ENCODE assay signal across 8 cellular contexts in genomic region chr22:30947821-30948454, GRCh38. TPM values are rescaled to one million over a fixed set of nuclear protein-coding genes. Genes with fewer than 3 reads are reported as not detected.
DNase-seq lines count a peak whose midpoint lies in the region; ATAC-seq and TF ChIP-seq lines count a peak whose summit lies in the region.

No MANE protein-coding gene starts in this region.

- CTCF ChIA-PET in Caco-2 (lab: Charles Lee), result no interaction called here

- H3K9me3 ChIP-seq in Caco-2, result no peaks in the 10 kb centered on the region
- no peaks in the 10 kb centered on the region for H3K9me3 ChIP-seq in right atrium auricular region
- no peaks in the 10 kb centered on the region for H3K9me3 ChIP-seq in spleen
- no peaks in the 10 kb centered on the region for H3K9me3 ChIP-seq in MG63

- H3K4me3 ChIP-seq in Caco-2 (ENCODE audit: low read depth, low read length), result no peak overlapping the region
- no peak overlapping the region for H3K4me3 ChIP-seq in right atrium auricular region
- no peak overlapping the region for H3K4me3 ChIP-seq in spleen
- H3K4me3 ChIP-seq in MG63, result no peak overlapping the region

- no peaks in the 10 kb centered on the region for H3K4me1 Mint-ChIP-seq in Caco-2 (ENCODE audit: low read depth, unreplicated experiment)
- no peaks in the 10 kb centered on the region for H3K4me1 Mint-ChIP-seq in endothelial cell (ENCODE audit: unreplicated experiment)

- H3K4me1 ChIP-seq in Caco-2 (no peaks in the 10 kb centered on the region), right atrium auricular region (peaks cover 0 to 37% of the 10 kb centered on the region in 2 donors), spleen (peaks cover 0 to 28% (median 7%) of the 10 kb centered on the region in 6 donors)

- intact Hi-C loops in Caco-2 (cut with micrococcal nuclease; ENCODE audit: unreplicated experiment) (loop anchor here (1.0 kb wide), 1 partner anchor 201 kb away; no protein-coding TSS in a partner anchor), spleen (cut with DNase I; ENCODE audit: low total_unique reads) (loop anchor here (5.0 kb wide), 1 partner anchor 139 kb away; no protein-coding TSS in a partner anchor)

- peaks cover 11% of the 10 kb centered on the region for H3K36me3 ChIP-seq in Caco-2 (ENCODE audit: control insufficient read depth, insufficient read depth, low read length)
- peaks cover 59% of the 10 kb centered on the region for H3K36me3 ChIP-seq in right atrium auricular region
- peaks cover 8 to 100% (median 68%) of the 10 kb centered on the region in 6 donors for H3K36me3 ChIP-seq in spleen
- H3K36me3 ChIP-seq in MG63, result peaks cover 88% of the 10 kb centered on the region

- ATAC-seq in GM21390 (IDR thresholded peaks at IDR 0.05; ENCODE audit: unreplicated experiment), result no peak

- H3K27ac ChIP-seq in right atrium auricular region, result peak overlapping the region; percentile 66 to 80
- H3K27ac ChIP-seq in spleen, result no peak overlapping the region

- peak in 1 of 2 experiments; percentile 20 for DNase-seq in Caco-2
- DNase-seq in HuH-7 (ENCODE audit: low spot score), result peak; percentile 26
- DNase-seq in amniotic stem cell (lab: John Stamatoyannopoulos, UW), result peak; percentile 49
- DNase-seq in right atrium auricular region (ENCODE audit: low spot score), result no peak
- no peak for DNase-seq in spleen
- no peak for DNase-seq in endothelial cell (ENCODE audit: low spot score)
- DNase-seq in MG63, result no peak

- H3K4me3 Mint-ChIP-seq in Caco-2 (ENCODE audit: unreplicated experiment) (no peak overlapping the region), endothelial cell (ENCODE audit: unreplicated experiment) (no peak overlapping the region)

- no TSS peak for BruUV-seq in Caco-2 (replicated peaks; lab: Mats Ljungman, UMichigan)

- 39 to 72% (median 60%) methylated on average over 2 of the region's 2 CpGs for WGBS in spleen, 5 donors

- POLR2A ChIA-PET in Caco-2 (lab: Charles Lee), result no interaction called here

- H3K27ac Mint-ChIP-seq in Caco-2 (ENCODE audit: unreplicated experiment), result no peak overlapping the region
- no peak overlapping the region for H3K27ac Mint-ChIP-seq in endothelial cell (ENCODE audit: unreplicated experiment)

- no peak for TF ChIP-seq POLR2A in spleen (IDR thresholded peaks at IDR 0.05)

- TF ChIP-seq CTCF in Caco-2 (IDR thresholded peaks at IDR 0.05; ENCODE audit: insufficient read depth in 1 of 2, low read depth in 1 of 2, low read length in 1 of 2, severe bottlenecking in 1 of 2, unreplicated experiment in 1 of 2) (peak; percentile 34 to 52), right atrium auricular region (IDR thresholded peaks at IDR 0.05) (peak in 1 of 2 donors; percentile 76), spleen (IDR thresholded peaks at IDR 0.05 in 8 of 11, conservative IDR thresholded peaks at IDR 0.05 in 3 of 11) (peak in 10 of 11 experiments; percentile 15 to 74 (median 49)), endothelial cell (IDR thresholded peaks at IDR 0.05; ENCODE audit: unreplicated experiment) (no peak)

- H3K9me3 Mint-ChIP-seq in Caco-2 (ENCODE audit: unreplicated experiment) (no peaks in the 10 kb centered on the region), endothelial cell (ENCODE audit: unreplicated experiment) (no peaks in the 10 kb centered on the region)

- no peaks in the 10 kb centered on the region for H3K27me3 ChIP-seq in Caco-2 (replicated peaks; ENCODE audit: control insufficient read depth, insufficient read depth, low read length)
- H3K27me3 ChIP-seq in right atrium auricular region, result no peaks in the 10 kb centered on the region
- no peaks in the 10 kb centered on the region for H3K27me3 ChIP-seq in spleen (replicated peaks in 1 of 7)
- no peaks in the 10 kb centered on the region for H3K27me3 ChIP-seq in MG63

- peaks cover 48% of the 10 kb centered on the region for H3K36me3 Mint-ChIP-seq in Caco-2 (ENCODE audit: insufficient read depth, unreplicated experiment)
- peaks cover 53% of the 10 kb centered on the region for H3K36me3 Mint-ChIP-seq in endothelial cell (ENCODE audit: low read depth, unreplicated experiment)

- no peaks in the 10 kb centered on the region for H3K27me3 Mint-ChIP-seq in Caco-2 (ENCODE audit: insufficient read depth, unreplicated experiment)
- H3K27me3 Mint-ChIP-seq in endothelial cell (ENCODE audit: unreplicated experiment), result peaks cover 4% of the 10 kb centered on the region

RNA-seq across cellular contexts. Expression of gene MORC2, which starts 20.6 kb away (rescaled TPM):
- total RNA-seq in Caco-2 (2022) (44.9 and 49.9 TPM in 2 replicates), right atrium auricular region (10 to 100 TPM; 20.1 to 21.0 TPM), spleen (10 to 100 TPM; 18.2 to 24.4 (median 21.0) TPM), endothelial cell (ENCODE audit: unreplicated experiment) (56.2 TPM)
- 10 to 100 TPM; 19.2 to 24.7 (median 24.5) TPM for polyA plus RNA-seq in spleen
- 18.9 and 32.4 TPM in 2 replicates for total RNA-seq in MG63 (2014; rRNA removed; shearing (Covaris generic); ENCODE audit: low replicate concordance)

RNA-seq across cellular contexts. Expression of gene TUG1, which starts 21.1 kb away (rescaled TPM):
- 99.1 and 103 TPM in 2 replicates for total RNA-seq in Caco-2 (2022)
- total RNA-seq in right atrium auricular region, result 10 to 100 TPM; 37.2 to 39.1 TPM
- 100 to 1,000 TPM in 2 of 7 donors, 10 to 100 TPM in 5; 62.1 to 127 (median 91.0) TPM for total RNA-seq in spleen
- 10 to 100 TPM; 23.3 to 35.2 (median 24.3) TPM for polyA plus RNA-seq in spleen
- 155 TPM for total RNA-seq in endothelial cell (ENCODE audit: unreplicated experiment)
- total RNA-seq in MG63 (2014; rRNA removed; shearing (Covaris generic); ENCODE audit: low replicate concordance), result 17.5 and 18.7 TPM in 2 replicates

Comparison
In these comparisons a context has a peak if more than half of its experiments do, and no peak if none do; other contexts are left out.
1. DNase-seq: peak in HuH-7 (single experiment) and amniotic stem cell (single experiment); none in right atrium auricular region (single experiment), spleen (single experiment), endothelial cell (single experiment) and MG63 (single experiment).
2. H3K27ac ChIP-seq: peak in right atrium auricular region (2 of 2); none in spleen (0 of 8).